Comparison of ENCODE assay signal across 18 cellular contexts in genomic region chr17:50924300-50924699, GRCh38. TPM values are rescaled to one million over a fixed set of nuclear protein-coding genes. Genes with fewer than 3 reads are reported as not detected.
DNase-seq lines count a peak whose midpoint lies in the region; ATAC-seq, FAIRE-seq and TF ChIP-seq lines count a peak whose summit lies in the region.
"Had no signal": no experiment of that assay in that cellular context is flagged by ENCODE, and none has a peak within 500 bp of the region (broad histone marks: within the 10 kb centered on the region; RNA-seq: fewer than 3 reads in every experiment).

No MANE protein-coding gene starts in this region.

- CTCF ChIA-PET in A549 (lab: Yijun Ruan, JAX) (interaction anchor here (0.9 to 6.8 kb wide), 4 partner anchors 25 to 72 kb away, joined by 3 to 25 read pairs (median 8); no protein-coding TSS in a partner anchor), K562 (lab: Yijun Ruan, JAX; ENCODE audit: low intra/inter-chr PET ratio) (no interaction called here)

- peaks cover 53% of the 10 kb centered on the region for H3K4me1 Mint-ChIP-seq in T-helper 17 cell

- peak overlapping the region; percentile 94 for H3K27ac Mint-ChIP-seq in T-helper 17 cell

- H3K9me3 ChIP-seq in A549: no peaks in the 10 kb centered on the region
- no peaks in the 10 kb centered on the region for H3K9me3 ChIP-seq in T-helper 17 cell (ENCODE audit: control insufficient read depth, low read length, poor library complexity, severe bottlenecking)
- H3K9me3 ChIP-seq in K562 (replicated peaks; ENCODE audit: control insufficient read depth, insufficient read depth, low read depth, low read length): no peaks in the 10 kb centered on the region
- H3K9me3 ChIP-seq: BE2C had no signal

- in situ Hi-C loops in K562 (cut with MboI): no loop called here
- in situ Hi-C loops in GM13976 (cut with MboI; ENCODE audit: low sequenced_read_pairs, unreplicated experiment): no loop called here
- in situ Hi-C loops in brain microvascular endothelial cell (cut with HindIII; ENCODE audit: low pct_ligation_motif_present, low sequenced_read_pairs): no loop called here

- H3K27me3 ChIP-seq in K562 (ENCODE audit: control insufficient read depth in 2 of 2, insufficient read depth in 2 of 2, low read length in 2 of 2): peaks cover 0 to 5% of the 10 kb centered on the region in 2 experiments; a peak in 2 of 5 replicates
- H3K27me3 ChIP-seq in rectal smooth muscle tissue (ENCODE audit: control insufficient read depth, insufficient read depth, low read length): no peaks in the 10 kb centered on the region
- no peaks in the 10 kb centered on the region for H3K27me3 ChIP-seq in brain microvascular endothelial cell (replicated peaks)
- H3K27me3 ChIP-seq: BE2C had no signal

- no peak overlapping the region for H2AFZ ChIP-seq in K562 (ENCODE audit: low read depth, low read length)

- H3K79me2 ChIP-seq in K562 (ENCODE audit: control insufficient read depth, insufficient read depth, low read length): no peaks in the 10 kb centered on the region

- TF ChIP-seq POLR2A in A549 (IDR thresholded peaks at IDR 0.05; ENCODE audit: low read length) (no peak), K562 (conservative IDR thresholded peaks at IDR 0.05) (no peak)

- H3K9me1 ChIP-seq in K562 (ENCODE audit: control insufficient read depth, insufficient read depth, low read length): no peaks in the 10 kb centered on the region

- H4K20me1 ChIP-seq in K562 (replicated peaks; ENCODE audit: control insufficient read depth, insufficient read depth, low read length): no peaks in the 10 kb centered on the region

- TF ChIP-seq RAD21 in A549 (conservative IDR thresholded peaks at IDR 0.05 in 1 of 2, IDR thresholded peaks at IDR 0.05 in 1 of 2) (no peak), K562 (CRISPR knock-in tag; conservative IDR thresholded peaks at IDR 0.05 in 1 of 2, IDR thresholded peaks at IDR 0.05 in 1 of 2) (no peak)

- DNase-seq in A549 (ENCODE audit: low read depth in 1 of 2, low spot score in 1 of 2) (no peak), T-helper 17 cell (no peak), K562 (ENCODE audit: extremely low read depth in 1 of 4, low spot score in 3 of 4) (no peak), GM13976 (ENCODE audit: low spot score) (no peak), brain microvascular endothelial cell (no peak)
- DNase-seq in activated naive CD4-positive, alpha-beta T cell treated with anti-CD3 and anti-CD28 coated beads, Interleukin-2, amount 50 U/mL, for 16 hours: no peak
- DNase-seq: ACHN; C1 segment of cervical spinal cord; CD4-positive, CD25-positive, alpha-beta regulatory T cell; DMS153; DMS79; GDM1; GOT3; H7 had no signal

- no peaks in the 10 kb centered on the region for H3K36me3 ChIP-seq in K562 (ENCODE audit: control insufficient read depth, insufficient read depth, low read length)
- H3K36me3 ChIP-seq in rectal smooth muscle tissue (ENCODE audit: control insufficient read depth, insufficient read depth, low read length): no peaks in the 10 kb centered on the region
- no peaks in the 10 kb centered on the region for H3K36me3 ChIP-seq in brain microvascular endothelial cell (replicated peaks)
- H3K36me3 ChIP-seq: BE2C had no signal

- H3K4me3 Mint-ChIP-seq in T-helper 17 cell: no peak overlapping the region

- no peak for ATAC-seq in A549
- no peak for ATAC-seq in T-helper 17 cell
- no peak for ATAC-seq in K562
- ATAC-seq: HCT116 had no signal

- no TSS peak for BruUV-seq in K562 (replicated peaks; lab: Mats Ljungman, UMichigan)

- H3K36me3 Mint-ChIP-seq in T-helper 17 cell (ENCODE audit: low read depth): no peaks in the 10 kb centered on the region
- H3K36me3 Mint-ChIP-seq: CD4-positive, CD25-positive, alpha-beta regulatory T cell had no signal

- 98% methylated on average over 4 of the region's 4 CpGs for WGBS in A549 (ENCODE audit: missing lambda C conversion rate)
- 12% methylated on average over 4 of the region's 4 CpGs for WGBS in K562 (ENCODE audit: insufficient coverage, low coverage, missing lambda C conversion rate)

- no peak overlapping the region for H3K4me2 ChIP-seq in A549
- no peak overlapping the region for H3K4me2 ChIP-seq in K562 (ENCODE audit: insufficient read depth, low read length)

- peak overlapping the region; percentile 12 to 98; a peak in 4 of 6 replicates for H3K27ac ChIP-seq in A549
- H3K27ac ChIP-seq in K562 (ENCODE audit: extremely low read depth, low read depth, low read length): no peak overlapping the region
- no peak overlapping the region for H3K27ac ChIP-seq in rectal smooth muscle tissue (ENCODE audit: low read depth, low read length)
- no peak overlapping the region for H3K27ac ChIP-seq in brain microvascular endothelial cell

- H3K9ac ChIP-seq in K562 (ENCODE audit: insufficient read depth in 1 of 2, low read depth in 2 of 2, low read length in 2 of 2) (no peak overlapping the region), rectal smooth muscle tissue (ENCODE audit: low read length) (peak overlapping the region; percentile 4)

- POLR2A ChIA-PET in A549 (lab: Yijun Ruan, JAX) (interaction anchor here (13.2 kb wide), 1 partner anchor 58 kb away, joined by 130 read pairs; the partner anchor contains the start of gene TOB1), K562 (lab: Yijun Ruan, JAX) (no interaction called here)

- intact Hi-C loops in K562 (cut with micrococcal nuclease): no loop called here

- FAIRE-seq in A549 (lab: Jason Lieb, UNC) (no peak), K562 (lab: Jason Lieb, UNC) (no peak)
- FAIRE-seq: GM12892 had no signal

- H3K4me1 ChIP-seq in A549: peaks cover 60% of the 10 kb centered on the region
- H3K4me1 ChIP-seq in K562 (replicated peaks in 1 of 2; ENCODE audit: control insufficient read depth in 2 of 2, insufficient read depth in 2 of 2, low read length in 2 of 2): peaks cover 0 to 10% of the 10 kb centered on the region in 2 experiments; a peak in 2 of 5 replicates
- H3K4me1 ChIP-seq in rectal smooth muscle tissue (ENCODE audit: control insufficient read depth, insufficient read depth, low read length): peaks cover 10% of the 10 kb centered on the region

- H3K4me3 ChIP-seq in A549 (no peak overlapping the region), K562 (no peak overlapping the region), rectal smooth muscle tissue (ENCODE audit: low read length) (no peak overlapping the region), brain microvascular endothelial cell (ENCODE audit: low read depth, low read length) (no peak overlapping the region)

- TF ChIP-seq EP300 in A549 (IDR thresholded peaks at IDR 0.05): no peak
- no peak for TF ChIP-seq EP300 in K562 (IDR thresholded peaks at IDR 0.05; ENCODE audit: low read length)

- TF ChIP-seq CTCF in A549 (IDR thresholded peaks at IDR 0.05) (no peak), K562 (IDR thresholded peaks at IDR 0.05 in 2 of 3, conservative IDR thresholded peaks at IDR 0.05 in 1 of 3; ENCODE audit: insufficient read depth in 2 of 3, low read depth in 1 of 3, low read length in 3 of 3) (no peak), GM13976 (IDR thresholded peaks at IDR 0.05; ENCODE audit: borderline replicate concordance, control extremely low read depth, extremely low read depth, insufficient read depth, missing control alignments) (no peak), brain microvascular endothelial cell (IDR thresholded peaks at IDR 0.05; ENCODE audit: low read depth, low read length, missing control alignments) (no peak)

- no peaks in the 10 kb centered on the region for H3K27me3 Mint-ChIP-seq in T-helper 17 cell

TF ChIP-seq in A549, 52 proteins besides CTCF, POLR2A, EP300 and RAD21 (continues in another document):
- TF ChIP-seq TFCP2L1 (CRISPR knock-in tag; IDR thresholded peaks at IDR 0.05) (no peak), CBX8 (IDR thresholded peaks at IDR 0.05) (no peak), MAZ (IDR thresholded peaks at IDR 0.05; ENCODE audit: borderline replicate concordance, low read depth, low read length) (no peak), GATA3 (IDR thresholded peaks at IDR 0.05; ENCODE audit: borderline replicate concordance) (no peak), RFX5 (IDR thresholded peaks at IDR 0.05) (no peak), NR3C1 (IDR thresholded peaks at IDR 0.05) (no peak), KDM5A (IDR thresholded peaks at IDR 0.05) (no peak), HOXA7 (CRISPR knock-in tag; IDR thresholded peaks at IDR 0.05) (no peak)

TF ChIP-seq in K562, 482 proteins besides CTCF, POLR2A, EP300 and RAD21:
- TF ChIP-seq STAT5B (CRISPR knock-in tag; IDR thresholded peaks at IDR 0.05) (no peak), ZNF121 (CRISPR knock-in tag; conservative IDR thresholded peaks at IDR 0.05) (0 out of 2 replicates have a peak, but pooled peaks have one; percentile 45)

RNA-seq across cellular contexts. Expression of gene TOB1, which starts 58.1 kb away (rescaled TPM):
- polyA plus RNA-seq in A549 (2011; rRNA removed): 101 and 133 TPM in 2 replicates
- 39.6 and 55.5 TPM in 2 replicates for polyA plus RNA-seq in A549 (2012; cell fraction: cytosol; rRNA removed)
- 57.4 and 64.7 TPM in 2 replicates for polyA plus RNA-seq in A549 (2012; cell fraction: nucleus; rRNA removed)
- 77.9 to 111 TPM (median 103 TPM) in 3 replicates for polyA plus RNA-seq in A549 (2017; fragmentation: RNase III; extraction: RNeasy Plus Mini Kit Qiagen cat#74134 plus additional on column Dnase treatment)
- polyA minus RNA-seq in A549 (2011; rRNA and poly(A)+ RNA removed): 172 and 195 TPM in 2 replicates
- total RNA-seq in T-helper 17 cell: 100 to 1,000 TPM; 226 to 358 TPM
- 10.4 and 18.1 TPM in 2 replicates for total RNA-seq in K562 (2011; cell fraction: chromatin; rRNA removed; ENCODE audit: low replicate concordance)
- 14.8 and 18.2 TPM in 2 replicates for total RNA-seq in K562 (2011; cell fraction: nucleolus; rRNA removed)
- 19.9 and 21.5 TPM in 2 replicates for total RNA-seq in K562 (2011; cell fraction: nucleoplasm; rRNA removed)
- 4.8 and 13.9 TPM in 2 replicates for total RNA-seq in K562 (2014; rRNA removed)
- total RNA-seq in K562 (2014; rRNA removed; fragmentation: Illumina TruSeq; extraction: Trizol): 12.4 and 13.2 TPM in 2 replicates
- 13.2 TPM in 2 replicates for total RNA-seq in K562 (2015; rRNA removed; fragmentation: Illumina TruSeq; extraction: Trizol)
- 29.9 and 31.0 TPM in 2 replicates for total RNA-seq in K562 (2021)
- polyA plus RNA-seq in K562 (2011; rRNA removed): 10.5 and 10.8 TPM in 2 replicates
- polyA plus RNA-seq in K562 (2011; cell fraction: cytosol; rRNA removed): 8.5 and 9.7 TPM in 2 replicates
- 17.6 and 24.1 TPM in 2 replicates for polyA plus RNA-seq in K562 (2011; cell fraction: nucleus; rRNA removed)
- polyA plus RNA-seq in K562 (2012): 16.9 and 24.9 TPM in 2 replicates
- polyA plus RNA-seq in K562 (2014; fragmentation: Illumina TruSeq; extraction: Trizol): 14.9 and 17.6 TPM in 2 replicates
- polyA plus RNA-seq in K562 (2014; fragmentation: Nextera tagmentation; extraction: Ambion mirVana): 10 to 100 TPM; 44.9 to 63.7 TPM
- 10.9 and 11.8 TPM in 2 replicates for polyA plus RNA-seq in K562 (2014; rRNA removed)
- polyA minus RNA-seq in K562 (2011; rRNA and poly(A)+ RNA removed): 19.1 and 19.5 TPM in 2 replicates
- 13.5 and 14.2 TPM in 2 replicates for polyA minus RNA-seq in K562 (2011; cell fraction: cytosol; rRNA and poly(A)+ RNA removed)
- polyA minus RNA-seq in K562 (2011; cell fraction: nucleus; rRNA and poly(A)+ RNA removed): 22.5 and 23.9 TPM in 2 replicates

Comparison
In these comparisons a context has a peak if more than half of its experiments do, and no peak if none do; other contexts are left out.
1. H3K27ac ChIP-seq: peak in A549 (2 of 2); none in K562 (single experiment), rectal smooth muscle tissue (single experiment) and brain microvascular endothelial cell (single experiment).
2. RNA of gene TOB1, which starts 58.1 kb away (total RNA-seq): 226 to 358 TPM in T-helper 17 cell; 4.8 to 31.0 TPM in K562; every median in the first group is over 4 times any median in the second.